Comparison of ENCODE assay signal across 8 cellular contexts in genomic region chr19:48445606-48446481, GRCh38. TPM values are rescaled to one million over a fixed set of nuclear protein-coding genes. Genes with fewer than 3 reads are reported as not detected.
DNase-seq lines count a peak whose midpoint lies in the region; ATAC-seq and TF ChIP-seq lines count a peak whose summit lies in the region.

TSS of gene GRWD1 (plus strand) at chr19:48445983. CDS start at chr19:48446006, 23 bp downstream.

- CTCF ChIA-PET in activated naive CD4-positive, alpha-beta T cell treated with anti-CD3 and anti-CD28 coated beads for 36 hours (lab: Charles Lee), result interaction anchor here (1.5 kb wide), 2 partner anchors 55 to 95 kb away, joined by 3 to 7 read pairs; partner anchors contain the start of gene KDELR1

- H3K4me3 ChIP-seq in HFF-Myc (replicated peaks; ENCODE audit: low read depth, low read length) (peak within 1 kb of the TSS; percentile 100), gastroesophageal sphincter (peak within 1 kb of the TSS; percentile 72 to 73), neutrophil (ENCODE audit: low read depth in 1 of 2, low read length in 1 of 2) (peak within 1 kb of the TSS; percentile 85 to 86)

- peak within 1 kb of the TSS; percentile 84 for H3K27ac Mint-ChIP-seq in activated naive CD4-positive, alpha-beta T cell treated with anti-CD3 and anti-CD28 coated beads for 36 hours

- peak within 1 kb of the TSS; percentile 90 for H3K4me3 Mint-ChIP-seq in activated naive CD4-positive, alpha-beta T cell treated with anti-CD3 and anti-CD28 coated beads for 36 hours

- peak; percentile 15 for TF ChIP-seq CTCF in HFF-Myc (IDR thresholded peaks at IDR 0.05; ENCODE audit: low read depth, low read length, missing control alignments)
- TF ChIP-seq CTCF in gastroesophageal sphincter (IDR thresholded peaks at IDR 0.05), result peak in 1 of 4 experiments; percentile 13
- TF ChIP-seq CTCF in neutrophil (IDR thresholded peaks at IDR 0.05), result peak; percentile 50

- H3K4me1 Mint-ChIP-seq in activated naive CD4-positive, alpha-beta T cell treated with anti-CD3 and anti-CD28 coated beads for 36 hours (ENCODE audit: low read depth), result peaks cover 35% of the 10 kb centered on the region

- WGBS in gastroesophageal sphincter (ENCODE audit: low coverage in 1 of 2), 2 donors, result 0% methylated on average over 5 to 21 of the region's 61 CpGs

- peak; percentile 91 for ATAC-seq in gastroesophageal sphincter

- DNase-seq in GDM1 (lab: John Stamatoyannopoulos, UW) (peak; percentile 92), HFF-Myc (ENCODE audit: extremely low read depth, low read depth) (peak; percentile 95), NAMALWA (ENCODE audit: low spot score) (peak; percentile 99), SK-N-DZ (ENCODE audit: low spot score) (peak; percentile 90), substantia nigra (lab: John Stamatoyannopoulos, UW) (peak; percentile 38 to 97 (median 83))
- DNase-seq in activated naive CD4-positive, alpha-beta T cell treated with anti-CD3 and anti-CD28 coated beads for 36 hours, result peak; percentile 97

- H3K27ac ChIP-seq in gastroesophageal sphincter, result peak within 1 kb of the TSS; percentile 39 to 90 (median 88)
- peak within 1 kb of the TSS; percentile 89 for H3K27ac ChIP-seq in neutrophil
- H3K27ac ChIP-seq in substantia nigra (ENCODE audit: low read depth, low read length, poor library complexity, severe bottlenecking), result peak within 1 kb of the TSS; percentile 96

- H3K36me3 ChIP-seq in gastroesophageal sphincter (peaks cover 0 to 40% of the 10 kb centered on the region in 2 donors), neutrophil (peaks cover 9% of the 10 kb centered on the region)

- peaks cover 33% of the 10 kb centered on the region for H3K36me3 Mint-ChIP-seq in activated naive CD4-positive, alpha-beta T cell treated with anti-CD3 and anti-CD28 coated beads for 36 hours (ENCODE audit: low read depth)

- H3K9me3 ChIP-seq in gastroesophageal sphincter (no peaks in the 10 kb centered on the region), neutrophil (no peaks in the 10 kb centered on the region)

- H3K9me3 Mint-ChIP-seq in activated naive CD4-positive, alpha-beta T cell treated with anti-CD3 and anti-CD28 coated beads for 36 hours, result no peaks in the 10 kb centered on the region

- no peak for TF ChIP-seq EP300 in gastroesophageal sphincter (IDR thresholded peaks at IDR 0.05)

- H3K27me3 ChIP-seq in gastroesophageal sphincter, result peaks cover 37% of the 10 kb centered on the region
- peaks cover 45% of the 10 kb centered on the region for H3K27me3 ChIP-seq in neutrophil

- H3K4me1 ChIP-seq in gastroesophageal sphincter (peaks cover 0 to 41% (median 19%) of the 10 kb centered on the region in 3 donors), neutrophil (ENCODE audit: control insufficient read depth in 1 of 2, insufficient read depth in 1 of 2, low read depth in 1 of 2, low read length in 1 of 2) (peaks cover 25 to 27% of the 10 kb centered on the region in 2 experiments)

- peaks cover 18% of the 10 kb centered on the region for H3K27me3 Mint-ChIP-seq in activated naive CD4-positive, alpha-beta T cell treated with anti-CD3 and anti-CD28 coated beads for 36 hours (ENCODE audit: low read depth)

- intact Hi-C loops in activated naive CD4-positive, alpha-beta T cell treated with anti-CD3 and anti-CD28 coated beads for 36 hours (cut with micrococcal nuclease), result loop anchor here (1.0 to 2.0 kb wide), 7 partner anchors 23 to 276 kb away; partner anchors contain the start of genes CYTH2, KDELR1, LIG1 and RPL18

- peak; percentile 48 to 57 for TF ChIP-seq POLR2A in gastroesophageal sphincter (IDR thresholded peaks at IDR 0.05)

RNA-seq across cellular contexts. Expression of gene GRWD1, which starts in this region (rescaled TPM):
- 29.3 and 41.5 TPM in 2 replicates for polyA plus RNA-seq in SK-N-DZ (2014; cell fraction: cytosol; rRNA removed)
- 11.7 and 14.8 TPM in 2 replicates for polyA plus RNA-seq in SK-N-DZ (2014; cell fraction: nucleus; rRNA removed)
- 10 to 100 TPM; 32.4 to 36.0 TPM for total RNA-seq in activated naive CD4-positive, alpha-beta T cell treated with anti-CD3 and anti-CD28 coated beads for 36 hours
- 10 to 100 TPM; 28.9 to 33.1 (median 32.7) TPM for total RNA-seq in gastroesophageal sphincter

Comparison
In these comparisons a context has a peak if more than half of its experiments do, and no peak if none do; other contexts are left out.
1. Peak in every context shown above with its lines: DNase-seq, ATAC-seq, H3K4me3 ChIP-seq and H3K27ac ChIP-seq.